Comparison of ENCODE assay signal across 10 cellular contexts in the genomic region with DNA sequence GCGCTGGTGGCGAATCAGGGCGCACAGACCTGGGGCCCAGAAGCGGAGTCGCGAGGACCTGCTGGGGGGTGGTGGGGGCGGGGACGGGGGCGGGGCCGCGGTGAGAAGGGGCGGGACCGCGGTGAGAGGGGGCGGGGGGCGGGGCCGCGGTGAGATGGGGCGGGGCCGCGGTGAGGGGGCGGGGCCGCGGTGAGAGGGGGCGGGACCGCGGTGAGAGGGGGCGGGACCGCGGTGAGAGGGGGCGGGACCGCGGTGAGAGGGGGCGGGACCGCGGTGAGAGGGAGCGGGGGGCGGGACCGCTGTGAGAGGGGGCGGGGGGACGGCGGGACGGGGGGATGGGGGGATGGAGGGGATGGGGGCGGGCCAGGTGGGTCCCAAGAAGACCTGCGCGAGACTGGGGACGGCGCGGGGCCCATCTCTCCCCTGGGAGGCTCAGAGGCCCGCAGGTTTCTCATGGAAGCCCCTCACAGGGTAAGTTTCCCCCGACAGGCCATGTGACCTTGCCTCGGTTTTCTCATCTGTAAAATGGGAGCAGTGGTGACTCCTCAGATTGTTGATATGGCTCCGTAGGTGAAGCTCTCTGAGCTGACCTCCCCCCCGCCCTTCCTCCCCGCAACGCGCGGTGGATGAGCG. TPM values are rescaled to one million over a fixed set of nuclear protein-coding genes. Genes with fewer than 3 reads are reported as not detected.
A peak's percentile ranks its signal among the peaks of the same experiment; 100 is the strongest.
DNase-seq lines count a peak whose midpoint lies in the region; ATAC-seq, FAIRE-seq and TF ChIP-seq lines count a peak whose summit lies in the region.
"Had no signal": no experiment of that assay in that cellular context is flagged by ENCODE, and none has a peak within 500 bp of the region (broad histone marks: within the 10 kb centered on the region; RNA-seq: fewer than 3 reads in every experiment).

No MANE protein-coding gene starts in this region.

- no peak for TF ChIP-seq POLR2A in endothelial cell of umbilical vein (IDR thresholded peaks at IDR 0.05; ENCODE audit: low read depth, low read length)

- DNase-seq in endothelial cell of umbilical vein (ENCODE audit: low read depth, low spot score) = no peak
- no peak for DNase-seq in naive B cell
- DNase-seq in putamen (ENCODE audit: low spot score) = no peak
- no peak for DNase-seq in HUDEP-2 (lab: John Stamatoyannopoulos, UW; ENCODE audit: unreplicated experiment in 76 of 76)
- no peak for DNase-seq in cerebellar nuclear complex (lab: John Stamatoyannopoulos, UW)
- DNase-seq: activated CD4-positive, alpha-beta memory T cell treated with anti-CD3 and anti-CD28 coated beads, Interleukin-2, amount 10 ng/mL, durations not matched to agents 7 days and 5 days; NCI-H1092 treated with DMSO at 0.1 percent for 48 hours had no signal

- H3K4me3 ChIP-seq in ACC112 (ENCODE audit: low read depth, low read length) = peak overlapping the region; percentile 63
- H3K4me3 ChIP-seq in endothelial cell of umbilical vein (replicated peaks in 1 of 3; ENCODE audit: insufficient read depth in 1 of 3, low read depth in 1 of 3, low read length in 3 of 3) = peak overlapping the region in 1 of 3 experiments; percentile 29

- H3K4me1 Mint-ChIP-seq in IgD-negative memory B cell = peaks cover 3 to 13% (median 5%) of the 10 kb centered on the region in 3 donors
- H3K4me1 Mint-ChIP-seq in naive B cell = peaks cover 5 to 7% (median 7%) of the 10 kb centered on the region in 3 donors

- H3K36me3 ChIP-seq in ACC112 (ENCODE audit: insufficient read depth, low read length) (no peaks in the 10 kb centered on the region), endothelial cell of umbilical vein (ENCODE audit: control insufficient read depth in 2 of 2, extremely low read depth in 1 of 2, insufficient read depth in 2 of 2, low read length in 2 of 2) (peaks cover 0 to 7% of the 10 kb centered on the region in 2 experiments)

- no TSS peak for BruUV-seq in endothelial cell of umbilical vein (replicated peaks; lab: Mats Ljungman, UMichigan)

- TF ChIP-seq CTCF in endothelial cell of umbilical vein (IDR thresholded peaks at IDR 0.05; ENCODE audit: extremely low read depth in 1 of 2, insufficient read depth in 1 of 2, low read depth in 1 of 2, low read length in 2 of 2) = no peak

- H3K9me3 Mint-ChIP-seq in IgD-negative memory B cell (peaks cover 0 to 2% (median 0%) of the 10 kb centered on the region in 3 donors), naive B cell (peaks cover 0 to 4% (median 0%) of the 10 kb centered on the region in 7 donors)
- H3K9me3 Mint-ChIP-seq: activated CD4-positive, alpha-beta memory T cell treated with anti-CD3 and anti-CD28 coated beads, Interleukin-2, amount 10 ng/mL, durations not matched to agents 7 days and 5 days had no signal

- no peaks in the 10 kb centered on the region for H3K9me1 ChIP-seq in endothelial cell of umbilical vein (replicated peaks; ENCODE audit: control insufficient read depth, extremely low read depth, insufficient read depth, low read length)

- H3K4me1 ChIP-seq in ACC112 (ENCODE audit: control insufficient read depth, insufficient read depth, low read length, unreplicated experiment) = peaks cover 15% of the 10 kb centered on the region
- peaks cover 8% of the 10 kb centered on the region for H3K4me1 ChIP-seq in endothelial cell of umbilical vein (ENCODE audit: control insufficient read depth, extremely low read depth, insufficient read depth, low read length)

- H3K79me2 ChIP-seq in ACC112 (ENCODE audit: control insufficient read depth, insufficient read depth, low read length, unreplicated experiment) (no peaks in the 10 kb centered on the region), endothelial cell of umbilical vein (ENCODE audit: control insufficient read depth, insufficient read depth, low read length) (no peaks in the 10 kb centered on the region)

- H3K27me3 ChIP-seq in ACC112 (ENCODE audit: insufficient read depth, low read length) = no peaks in the 10 kb centered on the region
- peaks cover 0 to 2% of the 10 kb centered on the region in 2 experiments for H3K27me3 ChIP-seq in endothelial cell of umbilical vein (ENCODE audit: control insufficient read depth in 2 of 2, insufficient read depth in 2 of 2, low read length in 2 of 2)

- peaks cover 19% of the 10 kb centered on the region for H3K27me3 Mint-ChIP-seq in IgD-negative memory B cell
- H3K27me3 Mint-ChIP-seq in naive B cell = peaks cover 13 to 34% (median 20%) of the 10 kb centered on the region in 3 donors
- H3K27me3 Mint-ChIP-seq: activated CD4-positive, alpha-beta memory T cell treated with anti-CD3 and anti-CD28 coated beads, Interleukin-2, amount 10 ng/mL, durations not matched to agents 7 days and 5 days had no signal

- H3K27ac ChIP-seq in ACC112 (ENCODE audit: low read depth, low read length) = no peak overlapping the region
- no peak overlapping the region for H3K27ac ChIP-seq in endothelial cell of umbilical vein (ENCODE audit: insufficient read depth, low read depth, low read length)

- CTCF ChIA-PET in endothelial cell of umbilical vein (lab: Charles Lee) = interaction anchor here (1.5 kb wide), 1 partner anchor 34 kb away, joined by 3 read pairs; no protein-coding TSS in a partner anchor

- H3K27ac Mint-ChIP-seq in IgD-negative memory B cell (peak overlapping the region in 2 of 3 donors; percentile 22 to 61), naive B cell (peak overlapping the region in 2 of 6 donors; percentile 60 to 83)
- H3K27ac Mint-ChIP-seq: activated CD4-positive, alpha-beta memory T cell treated with anti-CD3 and anti-CD28 coated beads, Interleukin-2, amount 10 ng/mL, durations not matched to agents 7 days and 5 days had no signal

- H3K36me3 Mint-ChIP-seq in IgD-negative memory B cell (no peaks in the 10 kb centered on the region), naive B cell (peaks cover 0 to under 1% of the 10 kb centered on the region in 2 donors)

- dilution Hi-C loops in endothelial cell of umbilical vein (cut with MboI; ENCODE audit: extremely low pct_ligation_motif_present, low sequenced_read_pairs) = no loop called here

- intact Hi-C loops in endothelial cell of umbilical vein (cut with micrococcal nuclease) = no loop called here

- H3K4me3 Mint-ChIP-seq in IgD-negative memory B cell (peak overlapping the region in 2 of 4 donors; percentile 38 to 63), naive B cell (peak overlapping the region in 6 of 8 donors; percentile 26 to 72 (median 56))
- H3K4me3 Mint-ChIP-seq: activated CD4-positive, alpha-beta memory T cell treated with anti-CD3 and anti-CD28 coated beads, Interleukin-2, amount 10 ng/mL, durations not matched to agents 7 days and 5 days had no signal

- no peak for FAIRE-seq in endothelial cell of umbilical vein (lab: Jason Lieb, UNC)

- ATAC-seq in naive B cell (ENCODE audit: low read depth in 2 of 2) (peak; percentile 14 to 16), HG02885 (IDR thresholded peaks at IDR 0.05; ENCODE audit: poor library complexity, unreplicated experiment) (no peak)

- peak overlapping the region; percentile 53 for H3K4me2 ChIP-seq in endothelial cell of umbilical vein (ENCODE audit: insufficient read depth, low read length)

- no peak overlapping the region for H3K9ac ChIP-seq in endothelial cell of umbilical vein (replicated peaks; ENCODE audit: extremely low read depth, insufficient read depth, low read length)

- H4K20me1 ChIP-seq in endothelial cell of umbilical vein (replicated peaks; ENCODE audit: control insufficient read depth, extremely low read depth, insufficient read depth, low read length) = no peaks in the 10 kb centered on the region

- H3K9me3 ChIP-seq in endothelial cell of umbilical vein (replicated peaks; ENCODE audit: control insufficient read depth, insufficient read depth, low read length) = no peaks in the 10 kb centered on the region

- POLR2A ChIA-PET in endothelial cell of umbilical vein (lab: Charles Lee) = no interaction called here

- H2AFZ ChIP-seq in ACC112 (ENCODE audit: low read length, unreplicated experiment) = peak overlapping the region; percentile 81
- H2AFZ ChIP-seq in endothelial cell of umbilical vein (ENCODE audit: low read depth, low read length) = peak overlapping the region; percentile 69

TF ChIP-seq in endothelial cell of umbilical vein, 7 proteins besides CTCF, POLR2A, EP300 and RAD21 (continues in another document):
- no peak for TF ChIP-seq EZH2 (IDR thresholded peaks at IDR 0.05; ENCODE audit: borderline replicate concordance, low read depth, low read length, severe bottlenecking)
- TF ChIP-seq, protein P1, sequence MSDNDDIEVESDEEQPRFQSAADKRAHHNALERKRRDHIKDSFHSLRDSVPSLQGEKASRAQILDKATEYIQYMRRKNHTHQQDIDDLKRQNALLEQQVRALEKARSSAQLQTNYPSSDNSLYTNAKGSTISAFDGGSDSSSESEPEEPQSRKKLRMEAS (IDR thresholded peaks at IDR 0.05; ENCODE audit: insufficient read depth, insufficient read length) = no peak
- TF ChIP-seq JUN (IDR thresholded peaks at IDR 0.05; ENCODE audit: borderline replicate concordance, insufficient read depth, insufficient read length, low read depth) = no peak
- no peak for TF ChIP-seq GATA2 (IDR thresholded peaks at IDR 0.05; ENCODE audit: insufficient read depth, insufficient read length, low read depth, low read length)
- no peak for TF ChIP-seq POLR2AphosphoS5 (IDR thresholded peaks at IDR 0.05; ENCODE audit: insufficient read depth, low read depth, low read length)
- no peak for TF ChIP-seq MYC (IDR thresholded peaks at IDR 0.05; ENCODE audit: low read depth, low read length)

RNA-seq across cellular contexts. Expression of a gene that starts 28.6 kb away (rescaled TPM):
- 9.4 TPM for polyA plus RNA-seq in IgD-negative memory B cell
- total RNA-seq in endothelial cell of umbilical vein = 28.2 and 33.6 TPM in 2 replicates
- 45.7 and 54.7 TPM in 2 replicates for polyA plus RNA-seq in endothelial cell of umbilical vein
- 35.7 and 43.8 TPM in 2 replicates for polyA plus RNA-seq in endothelial cell of umbilical vein (2011; cell fraction: cytosol; rRNA removed)
- polyA plus RNA-seq in endothelial cell of umbilical vein (2011; cell fraction: nucleus; rRNA removed) = 14.7 and 17.6 TPM in 2 replicates
- 35.8 and 43.3 TPM in 2 replicates for polyA plus RNA-seq in endothelial cell of umbilical vein (2012)
- polyA minus RNA-seq in endothelial cell of umbilical vein = 17.0 and 21.8 TPM in 2 replicates
- polyA minus RNA-seq in endothelial cell of umbilical vein (2011; cell fraction: cytosol; rRNA and poly(A)+ RNA removed) = 4.5 TPM
- polyA minus RNA-seq in endothelial cell of umbilical vein (2011; cell fraction: nucleus; rRNA and poly(A)+ RNA removed) = 4.8 and 7.1 TPM in 2 replicates
- 100 to 1,000 TPM in 2 of 6 donors, 10 to 100 TPM in 4; 48.9 to 149 (median 68.5) TPM for polyA plus RNA-seq in naive B cell (ENCODE audit: low read depth in 6 of 6)
- total RNA-seq: activated CD4-positive, alpha-beta memory T cell treated with anti-CD3 and anti-CD28 coated beads, Interleukin-2, amount 10 ng/mL, durations not matched to agents 7 days and 5 days had no signal

RNA-seq across cellular contexts. Expression of a gene that starts 29.3 kb away (rescaled TPM):
- polyA plus RNA-seq in IgD-negative memory B cell (not detected), endothelial cell of umbilical vein (not detected in 2 replicates), naive B cell (ENCODE audit: low read depth in 6 of 6) (not detected)
- total RNA-seq in endothelial cell of umbilical vein = not detected in 2 replicates
- polyA plus RNA-seq in endothelial cell of umbilical vein (2011; cell fraction: cytosol; rRNA removed) = not detected in 2 replicates
- not detected in 2 replicates for polyA plus RNA-seq in endothelial cell of umbilical vein (2011; cell fraction: nucleus; rRNA removed)
- polyA plus RNA-seq in endothelial cell of umbilical vein (2012) = not detected in 2 replicates
- polyA minus RNA-seq in endothelial cell of umbilical vein = not detected in 2 replicates
- polyA minus RNA-seq in endothelial cell of umbilical vein (2011; cell fraction: cytosol; rRNA and poly(A)+ RNA removed) = not detected
- not detected in 2 replicates for polyA minus RNA-seq in endothelial cell of umbilical vein (2011; cell fraction: nucleus; rRNA and poly(A)+ RNA removed)
- total RNA-seq: activated CD4-positive, alpha-beta memory T cell treated with anti-CD3 and anti-CD28 coated beads, Interleukin-2, amount 10 ng/mL, durations not matched to agents 7 days and 5 days had no signal
